In genomic region chr13:93635687-93636086, GRCh38 we compare ENCODE assay signal across 22 cellular contexts.
DNase-seq lines count a peak whose midpoint lies in the region; FAIRE-seq and TF ChIP-seq lines count a peak whose summit lies in the region.
"Had no signal": no experiment of that assay in that cellular context is flagged by ENCODE, and none has a peak within 500 bp of the region (broad histone marks: within the 10 kb centered on the region; RNA-seq: fewer than 3 reads in every experiment).

No MANE protein-coding gene starts in this region.

- H3K27me3 ChIP-seq in H1 (replicated peaks in 1 of 4; ENCODE audit: control insufficient read depth in 3 of 4, extremely low read depth in 1 of 4, insufficient read depth in 3 of 4, low read length in 3 of 4) (no peaks in the 10 kb centered on the region), mesenchymal stem cell (ENCODE audit: control insufficient read depth in 1 of 2, insufficient read depth in 1 of 2, low read length in 2 of 2) (no peaks in the 10 kb centered on the region), small intestine (ENCODE audit: control insufficient read depth in 2 of 2, insufficient read depth in 2 of 2, low read length in 2 of 2) (no peaks in the 10 kb centered on the region)

- POLR2A ChIA-PET in H1 (lab: Charles Lee; ENCODE audit: partially characterized antibody) = interaction anchor here (1.1 kb wide), 1 partner anchor 73 kb away, joined by 3 read pairs; no protein-coding TSS in a partner anchor
- POLR2A ChIA-PET in MCF 10A (lab: Yijun Ruan, JAX) = no interaction called here

- TF ChIP-seq EP300 in H1 (IDR thresholded peaks at IDR 0.05; ENCODE audit: borderline replicate concordance in 1 of 2, low read depth in 2 of 2, low read length in 2 of 2) = no peak

- no peak for TF ChIP-seq CTCF in AG09319 (IDR thresholded peaks at IDR 0.05; ENCODE audit: low read depth, low read length)
- TF ChIP-seq CTCF in HFFc6 (IDR thresholded peaks at IDR 0.05) = no peak
- TF ChIP-seq CTCF in H1 (IDR thresholded peaks at IDR 0.05; ENCODE audit: control extremely low read depth in 1 of 3, insufficient read depth in 1 of 3, low read depth in 1 of 3, low read length in 3 of 3) = no peak
- no peak for TF ChIP-seq CTCF in MCF 10A (IDR thresholded peaks at IDR 0.05; ENCODE audit: unreplicated experiment)

- H3K18ac ChIP-seq in H1 (ENCODE audit: extremely low read depth, low read length) (no peak overlapping the region), mesenchymal stem cell (ENCODE audit: low read depth in 1 of 2, low read length in 2 of 2) (no peak overlapping the region)

- H3K9me3 ChIP-seq in H1 (ENCODE audit: insufficient read depth in 2 of 2, low read depth in 1 of 2, low read length in 1 of 2) (no peaks in the 10 kb centered on the region), mesenchymal stem cell (ENCODE audit: control insufficient read depth, low read length) (no peaks in the 10 kb centered on the region), small intestine (ENCODE audit: control insufficient read depth, low read depth) (no peaks in the 10 kb centered on the region)
- H3K9me3 ChIP-seq: Caco-2, HAP-1 had no signal

- H2BK20ac ChIP-seq in H1 (ENCODE audit: low read length) = no peak overlapping the region

- H3K4me1 Mint-ChIP-seq in HFFc6 (ENCODE audit: low read depth) (no peaks in the 10 kb centered on the region), MCF 10A (ENCODE audit: insufficient read depth, unreplicated experiment) (no peaks in the 10 kb centered on the region)
- H3K4me1 Mint-ChIP-seq: central memory CD8-positive, alpha-beta T cell; natural killer cell; stimulated activated naive CD8-positive, alpha-beta T cell treated with anti-CD3 and anti-CD28 coated beads, Interleukin-15, amount 100 ng/mL, for 72 hours had no signal

- H3K36me3 ChIP-seq in H1 (ENCODE audit: control insufficient read depth in 2 of 4, insufficient read depth in 4 of 4, low read length in 3 of 4) = no peaks in the 10 kb centered on the region
- no peaks in the 10 kb centered on the region for H3K36me3 ChIP-seq in mesenchymal stem cell (ENCODE audit: control insufficient read depth in 1 of 2, insufficient read depth in 2 of 2, low read depth in 1 of 2, low read length in 2 of 2)
- H3K36me3 ChIP-seq in small intestine (ENCODE audit: control insufficient read depth in 2 of 2, insufficient read depth in 2 of 2, low read length in 2 of 2) = no peaks in the 10 kb centered on the region
- H3K36me3 ChIP-seq: HAP-1 had no signal

- H3K14ac ChIP-seq in H1 (ENCODE audit: insufficient read length) = no peak overlapping the region
- H3K14ac ChIP-seq in mesenchymal stem cell (ENCODE audit: low read length in 2 of 2) = no peak overlapping the region

- no peak overlapping the region for H2BK15ac ChIP-seq in H1 (ENCODE audit: low read length)
- no peak overlapping the region for H2BK15ac ChIP-seq in mesenchymal stem cell (ENCODE audit: low read depth, poor library complexity, severe bottlenecking)

- intact Hi-C loops in MCF 10A (cut with micrococcal nuclease) = no loop called here

- TF ChIP-seq RAD21 in H1 (IDR thresholded peaks at IDR 0.05 in 1 of 2, conservative IDR thresholded peaks at IDR 0.05 in 1 of 2; ENCODE audit: low read depth in 2 of 2, low read length in 2 of 2) = no peak

- no peaks in the 10 kb centered on the region for H3K36me3 Mint-ChIP-seq in HFFc6 (ENCODE audit: low read depth)
- H3K36me3 Mint-ChIP-seq in MCF 10A (ENCODE audit: insufficient read depth, unreplicated experiment) = no peaks in the 10 kb centered on the region
- H3K36me3 Mint-ChIP-seq: activated naive CD4-positive, alpha-beta T cell treated with anti-CD3 and anti-CD28 coated beads, Interleukin-2, amount 50 U/mL, for 72 hours; natural killer cell had no signal

- H3K27me3 Mint-ChIP-seq in HFFc6 (ENCODE audit: insufficient read depth) = peaks cover 1% of the 10 kb centered on the region
- no peaks in the 10 kb centered on the region for H3K27me3 Mint-ChIP-seq in MCF 10A (ENCODE audit: insufficient read depth, unreplicated experiment)
- H3K27me3 Mint-ChIP-seq: central memory CD8-positive, alpha-beta T cell; progenitor cell of endocrine pancreas had no signal

- H3K4me2 ChIP-seq in H1 (ENCODE audit: insufficient read depth in 1 of 2, low read depth in 2 of 2, low read length in 2 of 2) = no peak overlapping the region
- no peak overlapping the region for H3K4me2 ChIP-seq in mesenchymal stem cell (ENCODE audit: low read length, poor library complexity, severe bottlenecking)

- H3K9ac ChIP-seq in H1 (replicated peaks in 1 of 4; ENCODE audit: extremely low read depth in 1 of 4, low read depth in 3 of 4, low read length in 3 of 4) = no peak overlapping the region
- H3K9ac ChIP-seq in mesenchymal stem cell (ENCODE audit: low read length) = no peak overlapping the region

- no peaks in the 10 kb centered on the region for H3K79me2 ChIP-seq in H1 (ENCODE audit: control insufficient read depth in 1 of 2, insufficient read depth in 2 of 2, low read length in 2 of 2)

- H2BK5ac ChIP-seq in H1 (ENCODE audit: low read depth, low read length) (no peak overlapping the region), mesenchymal stem cell (ENCODE audit: low read depth, low read length, poor library complexity, severe bottlenecking) (no peak overlapping the region)

- DNase-seq in AG09319 (ENCODE audit: extremely low read depth, low read depth) (peak; percentile 40), HFFc6 (peak; percentile 1), H1 (ENCODE audit: low read depth in 1 of 2, low spot score in 2 of 2) (no peak), mesenchymal stem cell (peak; percentile 18), MCF 10A (ENCODE audit: unreplicated experiment) (no peak), NCI-H1694 treated with DMSO at 0.1 percent for 48 hours (lab: John Stamatoyannopoulos, UW) (no peak), small intestine (no peak)
- DNase-seq in stimulated activated CD8-positive, alpha-beta memory T cell treated with anti-CD3 and anti-CD28 coated beads, Interleukin-4, amount 100 ng/mL, for 48 hours = no peak
- DNase-seq: activated T-cell treated with anti-CD3 and anti-CD28 coated beads, Interleukin-2, amount 50 U/mL, for 24 hours; Caco-2; MV-4-11; natural killer cell; NCI-H2081 treated with DMSO at 0.1 percent for 48 hours; NCI-H524 treated with DMSO at 0.1 percent for 48 hours; stimulated activated naive CD8-positive, alpha-beta T cell treated with anti-CD3 and anti-CD28 coated beads, Interleukin-15, amount 100 ng/mL, for 72 hours had no signal

- H3K4me1 ChIP-seq in H1 (replicated peaks in 1 of 4; ENCODE audit: control insufficient read depth in 3 of 4, insufficient read depth in 4 of 4, low read length in 3 of 4) (no peaks in the 10 kb centered on the region; a peak in 2 of 7 replicates), mesenchymal stem cell (ENCODE audit: control insufficient read depth, insufficient read depth, low read depth, low read length) (no peaks in the 10 kb centered on the region), small intestine (ENCODE audit: control insufficient read depth in 2 of 2, insufficient read depth in 1 of 2, low read depth in 1 of 2, low read length in 1 of 2) (no peaks in the 10 kb centered on the region)
- H3K4me1 ChIP-seq: Caco-2, HAP-1 had no signal

- FAIRE-seq in H1 (lab: Jason Lieb, UNC) (no peak), small intestine (lab: Jason Lieb, UNC) (no peak)
- FAIRE-seq: G401.6, HepG2, TTC549 had no signal

- no peak overlapping the region for H2BK120ac ChIP-seq in H1 (replicated peaks; ENCODE audit: low read depth, low read length)
- H2BK120ac ChIP-seq in mesenchymal stem cell (ENCODE audit: low read depth, low read length) = no peak overlapping the region

- H4K91ac ChIP-seq in H1 (replicated peaks; ENCODE audit: insufficient read length, low read length) (no peak overlapping the region), mesenchymal stem cell (ENCODE audit: low read length) (no peak overlapping the region)

- H3K79me1 ChIP-seq in H1 (ENCODE audit: low read depth, low read length) (no peaks in the 10 kb centered on the region), mesenchymal stem cell (replicated peaks; ENCODE audit: low read length, poor library complexity, severe bottlenecking) (peaks cover 2% of the 10 kb centered on the region)

- CTCF ChIA-PET in H1 (lab: Charles Lee; ENCODE audit: partially characterized antibody) (interaction anchor here (1.0 kb wide), 1 partner anchor 11 kb away, joined by 3 read pairs; no protein-coding TSS in a partner anchor), MCF 10A (lab: Yijun Ruan, JAX) (interaction anchor here (0.9 to 1.1 kb wide), 2 partner anchors 10 to 537 kb away, joined by 3 read pairs; no protein-coding TSS in a partner anchor)

- no peak overlapping the region for H3K27ac ChIP-seq in H1 (ENCODE audit: low read depth, low read length)
- H3K27ac ChIP-seq in mesenchymal stem cell (ENCODE audit: low read length, poor library complexity, severe bottlenecking) = no peak overlapping the region
- H3K27ac ChIP-seq in small intestine (ENCODE audit: low read depth in 1 of 2, low read length in 1 of 2) = no peak overlapping the region

- H2AFZ ChIP-seq in H1 (ENCODE audit: low read length) = 0 out of 2 replicates have a peak overlapping the region, but pooled peaks have one; percentile 47
- no peak overlapping the region for H2AFZ ChIP-seq in mesenchymal stem cell (ENCODE audit: low read depth, low read length)

- H3K9me3 Mint-ChIP-seq in HFFc6 (no peaks in the 10 kb centered on the region), MCF 10A (ENCODE audit: unreplicated experiment) (no peaks in the 10 kb centered on the region)
- H3K9me3 Mint-ChIP-seq: activated naive CD4-positive, alpha-beta T cell treated with anti-CD3 and anti-CD28 coated beads, Interleukin-2, amount 50 U/mL, for 72 hours; activated T-cell treated with anti-CD3 and anti-CD28 coated beads, Interleukin-2, amount 50 U/mL, for 24 hours; central memory CD8-positive, alpha-beta T cell; stimulated activated naive CD8-positive, alpha-beta T cell treated with anti-CD3 and anti-CD28 coated beads, Interleukin-15, amount 100 ng/mL, for 72 hours had no signal

- H2BK12ac ChIP-seq in H1 (ENCODE audit: low read depth, low read length) = no peak overlapping the region
- no peak overlapping the region for H2BK12ac ChIP-seq in mesenchymal stem cell (ENCODE audit: low read length in 2 of 2)

- no TSS peak for BruUV-seq in MCF 10A (replicated peaks; lab: Mats Ljungman, UMichigan)

- H3K27ac Mint-ChIP-seq in HFFc6 (no peak overlapping the region), MCF 10A (ENCODE audit: low read depth, unreplicated experiment) (no peak overlapping the region)
- H3K27ac Mint-ChIP-seq: activated naive CD4-positive, alpha-beta T cell treated with anti-CD3 and anti-CD28 coated beads, Interleukin-2, amount 50 U/mL, for 72 hours; activated T-cell treated with anti-CD3 and anti-CD28 coated beads, Interleukin-2, amount 50 U/mL, for 24 hours; natural killer cell; progenitor cell of endocrine pancreas; stimulated activated naive CD8-positive, alpha-beta T cell treated with anti-CD3 and anti-CD28 coated beads, Interleukin-15, amount 100 ng/mL, for 72 hours had no signal

- no peak overlapping the region for H3K23ac ChIP-seq in H1 (ENCODE audit: insufficient read length)
- no peak overlapping the region for H3K23ac ChIP-seq in mesenchymal stem cell (ENCODE audit: low read length in 2 of 2)

- 67% methylated on average over 4 of the region's 4 CpGs; no CpG with 5 or more reads in 1 of the 2 experiments for WGBS in H1 (ENCODE audit: extremely low coverage in 1 of 2, insufficient coverage in 1 of 2, insufficient read length in 1 of 2, insufficient replicate concordance in 2 of 2, low coverage in 1 of 2, low lambda C conversion rate in 2 of 2, missing lambda C conversion rate in 1 of 2), 2 experiments
- WGBS in mesenchymal stem cell = 86% methylated on average over 3 of the region's 4 CpGs
- WGBS in small intestine, 3 donors = 64 to 69% (median 68%) methylated on average over 4 of the region's 4 CpGs

- H3K4me3 ChIP-seq in H1 (ENCODE audit: extremely low read depth in 1 of 4, insufficient read depth in 2 of 4, low read depth in 3 of 4, low read length in 4 of 4) (no peak overlapping the region), mesenchymal stem cell (ENCODE audit: insufficient read depth in 1 of 2, low read depth in 1 of 2, low read length in 2 of 2) (peak overlapping the region in 1 of 2 experiments; percentile 7), small intestine (ENCODE audit: low read depth in 1 of 2, low read length in 2 of 2) (no peak overlapping the region)
- H3K4me3 ChIP-seq: HAP-1 had no signal

- H2AK5ac ChIP-seq in H1 (ENCODE audit: low read depth, low read length) (no peak overlapping the region), mesenchymal stem cell (ENCODE audit: low read length, severe bottlenecking) (no peak overlapping the region)

- no peak overlapping the region for H4K8ac ChIP-seq in H1 (ENCODE audit: extremely low read depth, insufficient read depth, low read length)
- no peak overlapping the region for H4K8ac ChIP-seq in mesenchymal stem cell (ENCODE audit: low read length)

- TF ChIP-seq POLR2A in H1 (IDR thresholded peaks at IDR 0.05; ENCODE audit: control extremely low read depth in 1 of 2, low read depth in 2 of 2, low read length in 2 of 2) = no peak

- H3K4ac ChIP-seq in H1 (replicated peaks; ENCODE audit: insufficient read length, low read depth, low read length) (no peak overlapping the region), mesenchymal stem cell (ENCODE audit: low read depth in 1 of 2, low read length in 2 of 2) (no peak overlapping the region)

- H3K4me3 Mint-ChIP-seq in HFFc6 (no peak overlapping the region), MCF 10A (ENCODE audit: unreplicated experiment) (no peak overlapping the region)
- H3K4me3 Mint-ChIP-seq: activated T-cell treated with anti-CD3 and anti-CD28 coated beads, Interleukin-2, amount 50 U/mL, for 24 hours; central memory CD8-positive, alpha-beta T cell; natural killer cell; stimulated activated naive CD8-positive, alpha-beta T cell treated with anti-CD3 and anti-CD28 coated beads, Interleukin-15, amount 100 ng/mL, for 72 hours had no signal

- no peak overlapping the region for H4K5ac ChIP-seq in H1 (ENCODE audit: insufficient read length, low read depth, low read length)

- no peaks in the 10 kb centered on the region for H4K20me1 ChIP-seq in H1 (replicated peaks in 1 of 2; ENCODE audit: control insufficient read depth in 1 of 2, insufficient read depth in 2 of 2, low read length in 2 of 2)

- no peak overlapping the region for H3K56ac ChIP-seq in H1 (replicated peaks; ENCODE audit: insufficient read length, low read depth, low read length)

- H3K23me2 ChIP-seq in H1 (ENCODE audit: low read depth, low read length) = no peaks in the 10 kb centered on the region

Comparison
In these comparisons a context has a peak if more than half of its experiments do, and no peak if none do; other contexts are left out.
1. DNase-seq: peak in AG09319 (single experiment), HFFc6 (single experiment) and mesenchymal stem cell (single experiment); none in H1 (0 of 2), MCF 10A (single experiment), stimulated activated CD8-positive, alpha-beta memory T cell treated with anti-CD3 and anti-CD28 coated beads, Interleukin-4, amount 100 ng/mL, for 48 hours (single experiment), NCI-H1694 treated with DMSO at 0.1 percent for 48 hours (single experiment) and small intestine (single experiment).